In the genomic region with DNA sequence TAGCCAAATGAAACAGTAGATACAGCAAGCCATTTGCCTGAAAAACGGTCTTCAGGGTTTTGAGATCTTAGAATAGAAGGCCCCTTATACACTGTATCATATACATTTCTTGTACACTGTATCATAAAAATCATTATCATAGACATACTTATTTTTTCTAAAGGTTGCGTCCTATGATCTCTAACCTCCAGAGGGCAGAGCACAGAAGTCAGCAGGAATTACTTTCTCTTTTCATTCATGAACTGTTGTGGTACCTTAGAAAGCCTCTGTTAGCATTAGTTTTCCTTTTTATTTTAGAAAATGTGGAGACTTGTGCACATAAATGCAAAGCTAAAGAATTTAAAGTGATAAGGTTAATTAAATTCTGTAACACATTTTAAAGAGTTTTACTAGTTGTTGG, we compare ENCODE assay signal across 9 cellular contexts.
DNase-seq lines count a peak whose midpoint lies in the region; ATAC-seq lines count a peak whose summit lies in the region.
"Had no signal": no experiment of that assay in that cellular context is flagged by ENCODE, and none has a peak within 500 bp of the region (broad histone marks: within the 10 kb centered on the region; RNA-seq: fewer than 3 reads in every experiment).

No MANE protein-coding gene starts in this region.

- peak; percentile 43 for DNase-seq in ACHN
- DNase-seq in amniotic epithelial cell (ENCODE audit: low read depth) = peak; percentile 18
- no peak for DNase-seq in NCI-H2107 (lab: John Stamatoyannopoulos, UW)
- no peak for DNase-seq in NCI-H524 (lab: John Stamatoyannopoulos, UW)
- no peak for DNase-seq in NCI-H2107 treated with DMSO at 0.1 percent for 48 hours (lab: John Stamatoyannopoulos, UW; ENCODE audit: unreplicated experiment)
- no peak for DNase-seq in NCI-H748 treated with DMSO at 0.1 percent for 48 hours (lab: John Stamatoyannopoulos, UW)
- DNase-seq: GF-D8 had no signal

- ATAC-seq in GM18907 (IDR thresholded peaks at IDR 0.05; ENCODE audit: unreplicated experiment) (peak; percentile 67), HG03175 (IDR thresholded peaks at IDR 0.05; ENCODE audit: unreplicated experiment) (peak; percentile 82)

- in situ Hi-C loops in ACHN (cut with HindIII; ENCODE audit: low pct_ligation_motif_present, low pct_unique_long_range_greater_than_20kb, low sequenced_read_pairs) = no loop called here

Comparison
In these comparisons a context has a peak if more than half of its experiments do, and no peak if none do; other contexts are left out.
1. DNase-seq: peak in ACHN (single experiment) and amniotic epithelial cell (single experiment); none in NCI-H2107 (single experiment), NCI-H524 (0 of 2), NCI-H2107 treated with DMSO at 0.1 percent for 48 hours (single experiment) and NCI-H748 treated with DMSO at 0.1 percent for 48 hours (single experiment).